In genomic region chr4:36485885-36486284, GRCh38 we compare ENCODE assay signal across 27 cellular contexts.
"Had no signal": no experiment of that assay in that cellular context is flagged by ENCODE, and none has a peak within 500 bp of the region (broad histone marks: within the 10 kb centered on the region; RNA-seq: fewer than 3 reads in every experiment).

No MANE protein-coding gene starts in this region.

- H3K9me3 ChIP-seq: colonic mucosa, esophagus muscularis mucosa, esophagus squamous epithelium, gastrocnemius medialis, gastroesophageal sphincter, heart left ventricle, heart right ventricle had no signal

- H3K27ac ChIP-seq: colonic mucosa, coronary artery, dorsolateral prefrontal cortex, epithelial cell of prostate, esophagus muscularis mucosa, esophagus squamous epithelium, foreskin keratinocyte, gastrocnemius medialis, gastroesophageal sphincter, heart left ventricle, heart right ventricle had no signal

- H3K27ac Mint-ChIP-seq: dendritic cell treated with granulocyte-macrophage colony-stimulating factor and Interleukin-4, amounts not matched to agents 40 ng/mL and 50 ng/mL, for 4 days; endodermal cell had no signal

- H3K27me3 ChIP-seq: colonic mucosa, dorsolateral prefrontal cortex, esophagus muscularis mucosa, esophagus squamous epithelium, foreskin keratinocyte, gastrocnemius medialis, gastroesophageal sphincter, heart left ventricle, heart right ventricle had no signal

- FAIRE-seq: colon, endometrium, endothelial cell of umbilical vein, frontal cortex had no signal

- H3K4me3 Mint-ChIP-seq: dendritic cell treated with granulocyte-macrophage colony-stimulating factor and Interleukin-4, amounts not matched to agents 40 ng/mL and 50 ng/mL, for 4 days; endodermal cell had no signal

- H3K36me3 ChIP-seq: colonic mucosa, esophagus muscularis mucosa, esophagus squamous epithelium, gastrocnemius medialis, gastroesophageal sphincter, heart left ventricle, heart right ventricle had no signal

- H3K4me1 ChIP-seq: colonic mucosa, esophagus muscularis mucosa, esophagus squamous epithelium, gastrocnemius medialis, gastroesophageal sphincter, heart left ventricle, heart right ventricle had no signal

- DNase-seq: colonic mucosa; cortex of kidney; dermis blood vessel endothelial cell; dorsolateral prefrontal cortex; effector CD4-positive, alpha-beta T cell; effector CD8-positive, alpha-beta T cell; effector memory CD4-positive, alpha-beta T cell; endodermal cell; erythroblast; esophagus squamous epithelium; foreskin fibroblast; foreskin keratinocyte; foreskin melanocyte; gastrocnemius medialis; glutamatergic neuron; head of caudate nucleus; heart left ventricle; heart right ventricle had no signal

- H3K27me3 Mint-ChIP-seq: dendritic cell treated with granulocyte-macrophage colony-stimulating factor and Interleukin-4, amounts not matched to agents 40 ng/mL and 50 ng/mL, for 4 days had no signal

- ATAC-seq: foreskin keratinocyte, gastrocnemius medialis, gastroesophageal sphincter, heart left ventricle, heart right ventricle had no signal

- H3K4me3 ChIP-seq: colonic mucosa, coronary artery, dorsolateral prefrontal cortex, esophagus muscularis mucosa, esophagus squamous epithelium, gastrocnemius medialis, gastroesophageal sphincter, heart left ventricle, heart right ventricle had no signal

- H3K9me3 Mint-ChIP-seq: dendritic cell treated with granulocyte-macrophage colony-stimulating factor and Interleukin-4, amounts not matched to agents 40 ng/mL and 50 ng/mL, for 4 days; endodermal cell had no signal
